In the genomic region with DNA sequence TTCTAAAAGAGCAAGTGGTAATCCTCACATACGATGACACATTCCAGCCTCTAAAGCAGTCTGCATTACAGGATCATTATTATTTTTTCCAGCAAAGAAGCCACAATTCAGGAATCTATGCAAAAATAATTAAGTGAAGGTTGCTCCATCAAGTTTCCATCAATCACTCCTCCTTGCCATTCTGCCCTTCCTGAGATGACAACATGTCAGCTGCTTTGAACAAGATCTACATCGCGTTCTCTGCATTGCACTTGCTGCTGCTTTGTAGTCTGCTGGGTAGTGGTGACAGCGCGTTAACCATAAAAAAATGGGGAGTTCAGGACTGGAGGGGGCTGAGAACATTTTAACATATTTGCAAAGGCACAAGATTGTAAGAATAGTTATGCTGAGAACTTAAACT, we compare ENCODE assay signal across 7 cellular contexts.
"Had no signal": no experiment of that assay in that cellular context is flagged by ENCODE, and none has a peak within 500 bp of the region (broad histone marks: within the 10 kb centered on the region; RNA-seq: fewer than 3 reads in every experiment).

No MANE protein-coding gene starts in this region.

- H3K4me3 ChIP-seq: GM23338, K562 had no signal

- H3K4me3 Mint-ChIP-seq: GM23338, H9 had no signal

- H3K9me3 Mint-ChIP-seq: GM23338, H9 had no signal

- H3K4me2 ChIP-seq: GM23338 had no signal

- H2AFZ ChIP-seq: GM23338 had no signal

- H3K27ac Mint-ChIP-seq: GM23338, H9 had no signal

- H3K27ac ChIP-seq: HL-60 had no signal

- DNase-seq: H9, HCEC 1CT, KG1 had no signal

- H3K4me1 Mint-ChIP-seq: GM23338, H9 had no signal

- ATAC-seq: GM23338, HepG2, K562 had no signal
